Comparison of ENCODE assay signal across 8 cellular contexts in the genomic region with DNA sequence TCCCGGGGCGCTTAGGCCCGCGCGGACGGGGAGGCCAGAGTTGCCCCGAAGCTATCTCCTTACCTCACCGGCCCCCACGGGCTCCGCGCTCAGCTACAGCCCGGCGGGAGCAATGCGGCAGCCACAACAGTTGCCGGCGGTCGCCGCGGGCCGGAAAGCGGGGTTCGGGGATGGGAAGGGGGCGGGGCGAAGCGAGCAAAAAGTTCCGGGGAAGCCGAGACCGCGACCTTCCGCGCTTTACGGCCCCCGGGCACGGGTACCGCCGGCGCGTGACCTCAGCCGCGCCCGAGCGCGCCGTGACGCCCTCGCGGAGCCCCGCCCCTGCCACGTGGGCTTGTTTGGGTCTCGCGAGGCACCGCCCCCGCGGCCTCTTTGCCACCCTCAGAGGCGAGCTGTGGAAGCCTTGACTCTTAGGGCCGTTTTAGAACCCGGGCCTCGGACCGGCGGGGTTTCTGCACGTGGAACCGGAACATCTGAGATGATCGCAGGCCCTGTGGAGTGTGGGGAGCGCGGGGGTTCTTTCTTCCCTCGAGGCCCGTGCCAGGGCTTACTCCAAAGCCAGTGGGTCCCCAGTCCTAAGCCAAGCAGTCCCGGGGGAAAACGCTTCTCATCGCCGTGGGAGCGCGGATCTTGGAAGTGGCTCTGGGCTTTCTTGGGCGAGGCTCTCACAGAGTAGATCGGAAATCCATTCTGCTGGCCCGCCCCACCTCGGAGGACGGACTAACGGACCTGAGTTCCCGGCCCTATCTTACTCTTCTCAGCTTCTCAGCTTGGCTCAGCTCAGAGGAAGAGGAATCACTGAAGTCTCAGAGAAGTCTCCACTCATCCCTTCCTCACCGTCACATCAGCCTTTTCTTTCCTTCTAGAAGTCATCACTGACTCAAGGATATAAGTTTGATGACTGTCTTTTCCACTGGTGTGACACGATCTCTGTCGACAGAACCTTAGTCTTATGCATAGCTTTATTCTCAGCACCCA. TPM values are rescaled to one million over a fixed set of nuclear protein-coding genes. Genes with fewer than 3 reads are reported as not detected.
DNase-seq lines count a peak whose midpoint lies in the region; ATAC-seq and TF ChIP-seq lines count a peak whose summit lies in the region.
"Not testable (repeated sequence)": the region's sequence is repeated elsewhere in the genome, so short reads cannot be mapped to it uniquely, and the experiment has no call there.

No MANE protein-coding gene starts in this region.

- peak overlapping the region; percentile 65 to 80 for H3K27ac ChIP-seq in thoracic aorta

- H3K4me3 ChIP-seq in thoracic aorta = peak overlapping the region; percentile 82

- CTCF ChIA-PET in GM10248 (lab: Yijun Ruan, JAX) = not testable (repeated sequence)

- peak overlapping the region; percentile 91 for H3K27ac Mint-ChIP-seq in activated naive CD8-positive, alpha-beta T cell
- H3K27ac Mint-ChIP-seq in glutamatergic neuron (ENCODE audit: unreplicated experiment) = not testable (repeated sequence)
- H3K27ac Mint-ChIP-seq in osteocyte (ENCODE audit: unreplicated experiment) = peak overlapping the region; percentile 89

- H3K4me1 ChIP-seq in thoracic aorta (ENCODE audit: control insufficient read depth in 1 of 2, low read depth in 2 of 2) = peaks cover 8 to 35% of the 10 kb centered on the region in 2 donors

- H3K4me3 Mint-ChIP-seq in activated naive CD8-positive, alpha-beta T cell = peak overlapping the region; percentile 95
- H3K4me3 Mint-ChIP-seq in glutamatergic neuron (ENCODE audit: unreplicated experiment) (peak overlapping the region; percentile 87), osteocyte (ENCODE audit: unreplicated experiment) (peak overlapping the region; percentile 91)

- not testable (repeated sequence) for TF ChIP-seq CTCF in GM10248 (IDR thresholded peaks at IDR 0.05; ENCODE audit: control extremely low read depth, extremely low read depth, low read depth, missing control alignments); glutamatergic neuron (IDR thresholded peaks at IDR 0.05; ENCODE audit: partially characterized antibody, unreplicated experiment); osteocyte (IDR thresholded peaks at IDR 0.05); thoracic aorta (IDR thresholded peaks at IDR 0.05)

- ATAC-seq in HG02610 (IDR thresholded peaks at IDR 0.05; ENCODE audit: unreplicated experiment) (peak; percentile 97), SK-N-SH treated with all-trans-retinoic acid at 6 μM for 48 hours (peak; percentile 96), thoracic aorta (ENCODE audit: insufficient number of reproducible peaks, low FRiP score, low read depth) (peak; percentile 93)

- H3K36me3 ChIP-seq in thoracic aorta = not testable (repeated sequence)

- H3K9me3 ChIP-seq in thoracic aorta = not testable (repeated sequence)

- H3K4me1 Mint-ChIP-seq in activated naive CD8-positive, alpha-beta T cell (ENCODE audit: low read depth) = peaks cover 14% of the 10 kb centered on the region
- H3K4me1 Mint-ChIP-seq in glutamatergic neuron (ENCODE audit: low read depth, unreplicated experiment) = not testable (repeated sequence)
- H3K4me1 Mint-ChIP-seq in osteocyte (ENCODE audit: unreplicated experiment) = peaks cover 10% of the 10 kb centered on the region

- not testable (repeated sequence) for H3K36me3 Mint-ChIP-seq in activated naive CD8-positive, alpha-beta T cell; glutamatergic neuron (ENCODE audit: unreplicated experiment); osteocyte (ENCODE audit: unreplicated experiment)

- not testable (repeated sequence) for H3K27me3 ChIP-seq in thoracic aorta (replicated peaks; ENCODE audit: insufficient read depth)

- H3K27me3 Mint-ChIP-seq in activated naive CD8-positive, alpha-beta T cell; glutamatergic neuron (ENCODE audit: unreplicated experiment); osteocyte (ENCODE audit: unreplicated experiment): not testable (repeated sequence)

- POLR2A ChIA-PET in GM10248 (lab: Yijun Ruan, JAX) = not testable (repeated sequence)

- not testable (repeated sequence) for H3K9me3 Mint-ChIP-seq in activated naive CD8-positive, alpha-beta T cell (ENCODE audit: low read depth); glutamatergic neuron (ENCODE audit: unreplicated experiment); osteocyte (ENCODE audit: unreplicated experiment)

- peak; percentile 97 for DNase-seq in GM10248 (ENCODE audit: extremely low spot score)
- DNase-seq in NCI-H1048 (lab: John Stamatoyannopoulos, UW) = peak; percentile 71
- peak; percentile 98 for DNase-seq in glutamatergic neuron
- peak; percentile 99 for DNase-seq in osteocyte (ENCODE audit: extremely low spot score, unreplicated experiment)
- DNase-seq in thoracic aorta (ENCODE audit: low spot score) = peak; percentile 87

RNA-seq across cellular contexts. Expression of gene NPIPB15, which starts 7.8 kb away (rescaled TPM):
- total RNA-seq in glutamatergic neuron (ENCODE audit: unreplicated experiment) = 6.9 TPM
- total RNA-seq in osteocyte = 5.3 and 6.2 TPM in 2 replicates
- total RNA-seq in thoracic aorta = 1 to 10 TPM; 1.8 to 9.0 TPM

RNA-seq across cellular contexts. Expression of gene CLEC18B, which starts 53.0 kb away (rescaled TPM):
- total RNA-seq in glutamatergic neuron (ENCODE audit: unreplicated experiment) = 1.6 TPM
- total RNA-seq in osteocyte = 0.24 TPM in 1 of 2 replicates, not detected in the other
- total RNA-seq in thoracic aorta = 1 to 10 TPM in 1 of 2 donors, not detected in 1; 1.4 TPM

Comparison
In these comparisons a context has a peak if more than half of its experiments do, and no peak if none do; other contexts are left out.
1. Peak in every context shown above with its lines: DNase-seq, ATAC-seq, H3K4me3 ChIP-seq and H3K27ac ChIP-seq.